8 cellular contexts compared by ENCODE assay signal in the genomic region with DNA sequence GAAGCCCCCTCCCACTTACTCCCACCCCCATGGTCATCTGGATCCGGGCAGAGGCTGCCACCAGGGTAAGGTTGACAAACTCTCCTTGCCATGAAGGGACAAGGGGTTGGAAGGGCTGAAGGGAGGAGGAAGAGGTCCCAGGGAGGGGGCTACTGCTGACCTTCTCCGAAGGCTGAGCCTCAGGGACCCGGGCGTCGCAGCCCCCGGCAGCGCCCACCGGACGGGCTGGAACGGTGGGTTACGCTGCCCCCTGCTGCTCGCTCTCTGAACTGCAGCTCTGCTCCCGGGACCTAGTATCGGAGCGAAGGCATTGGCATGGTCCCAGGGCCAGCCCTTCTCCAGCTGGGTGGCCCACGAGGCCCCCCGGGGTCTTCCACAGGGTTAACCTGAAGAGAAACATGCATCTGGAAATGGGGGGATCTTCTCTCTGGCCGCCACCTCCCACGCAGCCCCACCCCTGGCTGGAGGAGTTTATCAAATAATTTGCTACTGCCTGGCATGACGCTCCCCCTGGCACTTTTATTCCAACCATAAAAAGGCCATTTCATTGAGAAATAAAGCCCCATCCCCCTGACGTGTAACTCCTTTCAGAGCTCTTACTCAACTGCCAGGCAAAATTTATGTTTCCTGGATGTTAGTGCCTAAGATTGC.
DNase-seq lines count a peak whose midpoint lies in the region; ATAC-seq, FAIRE-seq and TF ChIP-seq lines count a peak whose summit lies in the region.

No MANE protein-coding gene starts in this region.

- peak; percentile 53 for DNase-seq in D721Med (ENCODE audit: insufficient read length, low spot score)
- peak; percentile 86 for DNase-seq in WTC11 (ENCODE audit: low spot score)
- peak; percentile 27 for DNase-seq in cerebellum (ENCODE audit: low spot score)
- DNase-seq in lower lobe of right lung = peak; percentile 68
- DNase-seq in stimulated activated CD8-positive, alpha-beta memory T cell treated with anti-CD3 and anti-CD28 coated beads, Interleukin-4, amount 100 ng/mL, for 24 hours (ENCODE audit: low read depth) = peak; percentile 44
- no peak for DNase-seq in mesenteric fat pad (ENCODE audit: low spot score)

- no peak overlapping the region for H3K27ac ChIP-seq in HUES64 (ENCODE audit: low read depth, low read length)
- no peak overlapping the region for H3K27ac ChIP-seq in lower lobe of right lung

- TF ChIP-seq CTCF in D721Med (IDR thresholded peaks at IDR 0.05; ENCODE audit: insufficient read depth, missing control alignments) = peak; percentile 59
- peak; percentile 96 for TF ChIP-seq CTCF in WTC11 (IDR thresholded peaks at IDR 0.05)
- peak; percentile 85 for TF ChIP-seq CTCF in lower lobe of right lung (IDR thresholded peaks at IDR 0.05)

- peak overlapping the region; percentile 27; the same call in 1 of the 2 replicates for H3K4me3 ChIP-seq in HUES64 (ENCODE audit: low read length)
- no peak overlapping the region for H3K4me3 ChIP-seq in lower lobe of right lung

- no peak for FAIRE-seq in D721Med (lab: Jason Lieb, UNC)

- H3K9me3 ChIP-seq in HUES64 (ENCODE audit: insufficient read depth, low read depth, low read length) (no peaks in the 10 kb centered on the region), lower lobe of right lung (no peaks in the 10 kb centered on the region)

- H3K4me1 ChIP-seq in HUES64 (ENCODE audit: insufficient read depth, low read length) = peaks cover 6% of the 10 kb centered on the region; the same call in 1 of the 2 replicates
- H3K4me1 ChIP-seq in lower lobe of right lung = peaks cover 24% of the 10 kb centered on the region

- POLR2A ChIA-PET in WTC11 (lab: Charles Lee) = interaction anchor here (0.9 kb wide), 1 partner anchor 25 kb away, joined by 3 read pairs; no protein-coding TSS in a partner anchor

- ATAC-seq in WTC11 (peak; percentile 73), lower lobe of right lung (peak; percentile 51 to 64), GM19328 (IDR thresholded peaks at IDR 0.05; ENCODE audit: unreplicated experiment) (no peak)

- H3K9me3 Mint-ChIP-seq in WTC11 = no peaks in the 10 kb centered on the region

- H3K36me3 Mint-ChIP-seq in WTC11 = no peaks in the 10 kb centered on the region

- H3K27me3 Mint-ChIP-seq in WTC11 (ENCODE audit: low read depth) = peaks cover 8% of the 10 kb centered on the region

- no peak overlapping the region; the same call in 1 of the 2 replicates for H3K4me3 Mint-ChIP-seq in WTC11

- peaks cover 26% of the 10 kb centered on the region for H3K4me1 Mint-ChIP-seq in WTC11

- no peak overlapping the region for H3K27ac Mint-ChIP-seq in WTC11

- intact Hi-C loops in lower lobe of right lung (cut with DNase I) = no loop called here

- CTCF ChIA-PET in WTC11 (lab: Charles Lee) = interaction anchor here (0.5 to 1.6 kb wide), 31 partner anchors 9 to 713 kb away, joined by 3 to 11 read pairs (median 4); a partner anchor contains a TSS

- no peaks in the 10 kb centered on the region for H3K36me3 ChIP-seq in HUES64 (ENCODE audit: insufficient read depth, low read length)
- no peaks in the 10 kb centered on the region for H3K36me3 ChIP-seq in lower lobe of right lung

- 12% methylated on average over 21 of the region's 21 CpGs for WGBS in HUES64

- peak overlapping the region; percentile 5; the same call in 1 of the 2 replicates for H3K9ac ChIP-seq in HUES64 (ENCODE audit: low read depth, low read length)

- H3K27me3 ChIP-seq in HUES64 (ENCODE audit: insufficient read depth, low read length) (peaks cover 6% of the 10 kb centered on the region; the same call in 1 of the 2 replicates), lower lobe of right lung (ENCODE audit: low read depth) (peaks cover 7% of the 10 kb centered on the region)

TF ChIP-seq in WTC11, 78 proteins besides CTCF, POLR2A, EP300 and RAD21:
- TF ChIP-seq, protein P1, sequence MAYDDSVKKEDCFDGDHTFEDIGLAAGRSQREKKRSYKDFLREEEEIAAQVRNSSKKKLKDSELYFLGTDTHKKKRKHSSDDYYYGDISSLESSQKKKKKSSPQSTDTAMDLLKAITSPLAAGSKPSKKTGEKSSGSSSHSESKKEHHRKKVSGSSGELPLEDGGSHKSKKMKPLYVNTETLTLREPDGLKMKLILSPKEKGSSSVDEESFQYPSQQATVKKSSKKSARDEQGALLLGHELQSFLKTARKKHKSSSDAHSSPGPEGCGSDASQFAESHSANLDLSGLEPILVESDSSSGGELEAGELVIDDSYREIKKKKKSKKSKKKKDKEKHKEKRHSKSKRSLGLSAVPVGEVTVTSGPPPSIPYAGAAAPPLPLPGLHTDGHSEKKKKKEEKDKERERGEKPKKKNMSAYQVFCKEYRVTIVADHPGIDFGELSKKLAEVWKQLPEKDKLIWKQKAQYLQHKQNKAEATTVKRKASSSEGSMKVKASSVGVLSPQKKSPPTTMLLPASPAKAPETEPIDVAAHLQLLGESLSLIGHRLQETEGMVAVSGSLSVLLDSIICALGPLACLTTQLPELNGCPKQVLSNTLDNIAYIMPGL (CRISPR knock-in tag; IDR thresholded peaks at IDR 0.05) = peak; percentile 74
- no peak for TF ChIP-seq NFATC4 (CRISPR knock-in tag; IDR thresholded peaks at IDR 0.05)
- TF ChIP-seq, protein P2, sequence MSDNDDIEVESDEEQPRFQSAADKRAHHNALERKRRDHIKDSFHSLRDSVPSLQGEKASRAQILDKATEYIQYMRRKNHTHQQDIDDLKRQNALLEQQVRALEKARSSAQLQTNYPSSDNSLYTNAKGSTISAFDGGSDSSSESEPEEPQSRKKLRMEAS (CRISPR knock-in tag; IDR thresholded peaks at IDR 0.05) = peak; percentile 36; the same call in 1 of the 2 replicates
- 0 out of 2 replicates have a peak, but pooled peaks have one; percentile 15 for TF ChIP-seq ZNF423 (CRISPR knock-in tag; IDR thresholded peaks at IDR 0.05)
- TF ChIP-seq SMAD4 (CRISPR knock-in tag; IDR thresholded peaks at IDR 0.05) = no peak
- TF ChIP-seq ZBTB21 (CRISPR knock-in tag; IDR thresholded peaks at IDR 0.05; ENCODE audit: borderline replicate concordance) = no peak
TF ChIP-seq in WTC11: peak in this region for 3.
